Comparison of ENCODE assay signal across 8 cellular contexts in the genomic region with DNA sequence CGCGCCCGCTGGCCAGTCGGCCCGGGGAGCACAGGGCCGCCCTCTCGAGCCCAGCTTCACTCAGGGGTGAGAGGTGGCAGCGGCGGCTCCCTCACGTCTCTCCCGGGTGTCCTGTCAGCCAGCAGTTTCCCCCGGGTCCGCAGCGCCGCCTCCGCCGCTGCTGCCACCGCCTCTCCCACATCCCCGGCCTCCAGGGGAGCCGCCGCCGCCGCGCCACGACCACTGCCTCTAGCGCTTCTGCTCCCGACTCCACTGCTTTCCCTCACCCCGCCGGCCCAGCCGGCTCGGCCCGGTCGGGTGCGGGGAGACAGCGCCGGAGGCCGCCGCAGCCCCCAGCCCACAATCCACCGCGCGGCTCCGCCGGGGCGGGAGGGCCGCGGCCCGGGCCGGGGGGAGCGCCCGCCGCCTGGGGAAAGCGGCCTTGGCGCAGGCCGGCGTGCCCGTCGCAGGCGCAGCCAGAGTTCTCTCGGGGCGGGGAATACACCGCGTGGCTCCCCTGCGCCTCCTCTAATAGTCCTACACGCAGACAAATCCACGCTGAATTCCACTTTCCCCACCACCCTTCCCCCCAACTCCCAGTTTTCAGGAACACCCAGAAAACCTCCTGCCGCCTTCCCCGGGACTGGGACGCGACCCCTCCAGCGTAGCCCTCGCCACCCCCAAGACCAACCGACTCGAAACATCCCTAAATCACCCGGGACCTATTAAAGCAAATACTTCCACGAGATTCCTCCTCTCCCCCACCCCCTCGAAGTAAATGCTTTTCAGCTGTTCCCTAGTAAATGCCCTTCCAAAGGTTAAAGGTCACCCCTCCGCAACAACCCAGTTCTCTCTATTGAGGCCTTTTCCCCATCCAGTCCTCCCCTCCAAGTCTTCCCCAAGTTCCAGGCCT. TPM values are rescaled to one million over a fixed set of nuclear protein-coding genes. Genes with fewer than 3 reads are reported as not detected.
DNase-seq lines count a peak whose midpoint lies in the region; ATAC-seq, FAIRE-seq and TF ChIP-seq lines count a peak whose summit lies in the region.

Gene VPS54, minus strand, starts transcription at position 346 of the 892 bp plus-strand sequence. CDS start 35,429 bp downstream, outside the sequence.

- no peaks in the 10 kb centered on the region for H3K27me3 ChIP-seq in CD4-positive, CD25-positive, alpha-beta regulatory T cell (ENCODE audit: control insufficient read depth, insufficient read depth, low read length)
- H3K27me3 ChIP-seq in neutrophil, result no peaks in the 10 kb centered on the region

- peak; percentile 62 for TF ChIP-seq POLR2A in Raji (IDR thresholded peaks at IDR 0.05; ENCODE audit: insufficient read depth, low read depth, low read length)

- no peaks in the 10 kb centered on the region for H3K36me3 ChIP-seq in CD4-positive, CD25-positive, alpha-beta regulatory T cell (ENCODE audit: control insufficient read depth, insufficient read depth, low read length)
- H3K36me3 ChIP-seq in neutrophil, result no peaks in the 10 kb centered on the region

- peak; percentile 76 to 77 for ATAC-seq in CD4-positive, CD25-positive, alpha-beta regulatory T cell (ENCODE audit: low read depth in 2 of 2)
- peak; percentile 77 for ATAC-seq in GM19324 (IDR thresholded peaks at IDR 0.05; ENCODE audit: low FRiP score, unreplicated experiment)
- peak; percentile 67 for ATAC-seq in HG03460 (IDR thresholded peaks at IDR 0.05; ENCODE audit: unreplicated experiment)

- H3K36me3 Mint-ChIP-seq in CD4-positive, CD25-positive, alpha-beta regulatory T cell, result peaks cover 3% of the 10 kb centered on the region

- H3K4me1 ChIP-seq in CD4-positive, CD25-positive, alpha-beta regulatory T cell (ENCODE audit: control insufficient read depth, insufficient read depth, low read length, poor library complexity, severe bottlenecking), result peaks cover 34% of the 10 kb centered on the region
- H3K4me1 ChIP-seq in neutrophil (ENCODE audit: control insufficient read depth in 1 of 2, insufficient read depth in 1 of 2, low read depth in 1 of 2, low read length in 1 of 2), result peaks cover 45 to 46% of the 10 kb centered on the region in 2 experiments

- H3K27ac Mint-ChIP-seq in CD4-positive, CD25-positive, alpha-beta regulatory T cell, result peak within 1 kb of the TSS; percentile 96 to 99 (median 98)

- DNase-seq in CD4-positive, CD25-positive, alpha-beta regulatory T cell, result peak; percentile 41 to 67 (median 66)
- peak in 3 of 4 experiments; percentile 26 to 46 (median 41) for DNase-seq in activated naive CD4-positive, alpha-beta T cell (lab: John Stamatoyannopoulos, UW)
- DNase-seq in frontal cortex (ENCODE audit: low spot score in 2 of 2), result peak; percentile 73 to 87
- peak; percentile 5 to 85 (median 64) for DNase-seq in substantia nigra (lab: John Stamatoyannopoulos, UW)

- no peaks in the 10 kb centered on the region for H3K27me3 Mint-ChIP-seq in CD4-positive, CD25-positive, alpha-beta regulatory T cell

- no peak for FAIRE-seq in frontal cortex (lab: Jason Lieb, UNC)

- H3K9me3 Mint-ChIP-seq in CD4-positive, CD25-positive, alpha-beta regulatory T cell, result no peaks in the 10 kb centered on the region

- H3K9me3 ChIP-seq in CD4-positive, CD25-positive, alpha-beta regulatory T cell (ENCODE audit: control insufficient read depth in 2 of 2, low read length in 2 of 2), result no peaks in the 10 kb centered on the region
- no peaks in the 10 kb centered on the region for H3K9me3 ChIP-seq in neutrophil

- TF ChIP-seq CTCF in neutrophil (IDR thresholded peaks at IDR 0.05), result no peak

- H3K4me3 Mint-ChIP-seq in CD4-positive, CD25-positive, alpha-beta regulatory T cell, result peak within 1 kb of the TSS; percentile 99 to 100 (median 99)

- H3K4me3 ChIP-seq in CD4-positive, CD25-positive, alpha-beta regulatory T cell (ENCODE audit: low read depth, low read length), result peak within 1 kb of the TSS; percentile 97
- H3K4me3 ChIP-seq in neutrophil (ENCODE audit: low read depth in 1 of 2, low read length in 1 of 2), result peak within 1 kb of the TSS; percentile 74 to 77

- H3K27ac ChIP-seq in CD4-positive, CD25-positive, alpha-beta regulatory T cell (ENCODE audit: insufficient read depth, low read length, poor library complexity, severe bottlenecking), result peak within 1 kb of the TSS; percentile 72
- H3K27ac ChIP-seq in neutrophil (peak within 1 kb of the TSS; percentile 91), substantia nigra (ENCODE audit: low read depth, low read length, poor library complexity, severe bottlenecking) (peak within 1 kb of the TSS; percentile 87)

- peaks cover 36 to 56% (median 44%) of the 10 kb centered on the region in 4 donors for H3K4me1 Mint-ChIP-seq in CD4-positive, CD25-positive, alpha-beta regulatory T cell

RNA-seq across cellular contexts. Expression of gene VPS54, which starts in this region (rescaled TPM):
- 20.7 TPM for total RNA-seq in CD4-positive, CD25-positive, alpha-beta regulatory T cell
- polyA plus RNA-seq in CD4-positive, CD25-positive, alpha-beta regulatory T cell, result 10 to 100 TPM in 3 of 4 donors, 1 to 10 TPM in 1; 6.4 to 13.6 (median 11.3) TPM
- 38.7 TPM for total RNA-seq in frontal cortex

Comparison
In these comparisons a context has a peak if more than half of its experiments do, and no peak if none do; other contexts are left out.
1. Peak in every context shown above with its lines: DNase-seq, ATAC-seq, H3K4me3 ChIP-seq and H3K27ac ChIP-seq.